ENCODE assay signal across 1 cellular context in genomic region chr5:98308960-98309359, GRCh38.
TF ChIP-seq lines count a peak whose summit lies in the region.

No MANE protein-coding gene starts in this region.

TF ChIP-seq in HepG2, 621 proteins besides CTCF, POLR2A, EP300 and RAD21:
- TF ChIP-seq ATRX (CRISPR knock-in tag; IDR thresholded peaks at IDR 0.05; ENCODE audit: borderline replicate concordance): no peak
- TF ChIP-seq, protein P1, sequence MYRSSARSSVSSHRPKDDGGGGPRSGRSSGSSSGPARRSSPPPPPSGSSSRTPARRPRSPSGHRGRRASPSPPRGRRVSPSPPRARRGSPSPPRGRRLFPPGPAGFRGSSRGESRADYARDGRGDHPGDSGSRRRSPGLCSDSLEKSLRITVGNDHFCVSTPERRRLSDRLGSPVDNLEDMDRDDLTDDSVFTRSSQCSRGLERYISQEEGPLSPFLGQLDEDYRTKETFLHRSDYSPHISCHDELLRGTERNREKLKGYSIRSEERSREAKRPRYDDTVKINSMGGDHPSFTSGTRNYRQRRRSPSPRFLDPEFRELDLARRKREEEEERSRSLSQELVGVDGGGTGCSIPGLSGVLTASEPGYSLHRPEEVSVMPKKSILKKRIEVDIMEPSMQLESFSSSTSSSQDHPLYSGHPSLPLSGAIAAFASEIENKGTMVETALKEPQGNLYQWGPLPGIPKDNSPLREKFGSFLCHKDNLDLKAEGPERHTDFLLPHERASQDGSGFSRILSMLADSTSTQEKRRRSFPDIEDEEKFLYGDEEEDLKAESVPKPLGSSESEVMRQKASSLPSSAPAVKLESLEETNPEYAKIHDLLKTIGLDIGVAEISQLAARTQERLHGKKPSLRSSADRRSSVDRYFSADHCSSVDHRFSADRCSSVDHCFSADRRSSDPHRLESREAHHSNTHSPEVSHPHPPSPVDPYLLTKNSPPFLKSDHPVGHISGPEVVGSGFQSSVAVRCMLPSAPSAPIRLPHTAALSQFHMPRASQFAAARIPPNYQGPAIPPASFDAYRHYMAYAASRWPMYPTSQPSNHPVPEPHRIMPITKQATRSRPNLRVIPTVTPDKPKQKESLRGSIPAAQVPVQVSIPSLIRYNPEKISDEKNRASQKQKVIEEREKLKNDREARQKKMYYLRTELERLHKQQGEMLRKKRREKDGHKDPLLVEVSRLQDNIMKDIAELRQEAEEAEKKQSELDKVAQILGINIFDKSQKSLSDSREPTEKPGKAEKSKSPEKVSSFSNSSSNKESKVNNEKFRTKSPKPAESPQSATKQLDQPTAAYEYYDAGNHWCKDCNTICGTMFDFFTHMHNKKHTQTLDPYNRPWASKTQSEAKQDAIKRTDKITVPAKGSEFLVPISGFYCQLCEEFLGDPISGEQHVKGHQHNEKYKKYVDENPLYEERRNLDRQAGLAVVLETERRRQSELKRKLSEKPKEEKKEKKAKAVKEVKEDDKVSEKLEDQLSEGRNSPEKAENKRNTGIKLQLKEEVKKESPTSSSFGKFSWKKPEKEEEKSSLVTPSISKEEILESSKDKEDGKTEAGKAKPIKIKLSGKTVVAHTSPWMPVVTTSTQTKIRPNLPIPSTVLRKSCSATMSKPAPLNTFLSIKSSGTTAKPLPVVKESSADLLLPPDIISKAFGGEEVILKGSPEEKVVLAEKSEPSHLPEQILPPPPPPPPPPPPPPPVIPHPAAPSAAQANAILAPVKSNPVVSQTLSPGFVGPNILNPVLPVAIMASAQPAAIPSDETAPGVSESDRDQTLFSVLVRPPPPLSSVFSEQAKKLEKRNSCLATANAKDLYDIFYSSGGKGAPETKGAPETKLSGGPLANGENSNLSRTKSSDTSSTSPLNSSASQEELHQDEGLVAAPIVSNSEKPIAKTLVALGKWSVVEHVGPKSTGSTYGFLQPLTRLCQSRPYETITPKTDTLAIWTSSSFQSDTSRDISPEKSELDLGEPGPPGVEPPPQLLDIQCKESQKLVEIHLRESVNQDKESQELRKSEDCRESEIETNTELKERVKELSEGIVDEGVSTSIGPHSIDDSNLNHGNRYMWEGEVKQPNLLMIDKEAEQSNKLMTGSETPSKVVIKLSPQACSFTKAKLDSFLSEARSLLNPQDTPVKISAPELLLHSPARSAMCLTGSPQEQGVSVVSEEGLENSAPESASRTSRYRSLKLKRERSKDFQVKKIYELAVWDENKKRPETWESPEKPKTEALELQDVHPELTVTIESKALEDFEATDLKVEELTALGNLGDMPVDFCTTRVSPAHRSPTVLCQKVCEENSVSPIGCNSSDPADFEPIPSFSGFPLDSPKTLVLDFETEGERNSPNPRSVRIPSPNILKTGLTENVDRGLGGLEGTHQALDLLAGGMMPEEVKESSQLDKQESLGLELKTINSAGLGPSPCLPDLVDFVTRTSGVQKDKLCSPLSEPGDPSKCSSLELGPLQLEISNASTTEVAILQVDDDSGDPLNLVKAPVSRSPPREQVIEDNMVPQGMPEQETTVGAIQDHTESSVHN (CRISPR knock-in tag; IDR thresholded peaks at IDR 0.05): no peak
- TF ChIP-seq ZNF841 (CRISPR knock-in tag; IDR thresholded peaks at IDR 0.05; ENCODE audit: borderline replicate concordance): no peak
- TF ChIP-seq AGO1 (IDR thresholded peaks at IDR 0.05; ENCODE audit: low read depth, low read length, poor library complexity, severe bottlenecking): no peak
